ENCODE assay signal across 9 cellular contexts in the genomic region with DNA sequence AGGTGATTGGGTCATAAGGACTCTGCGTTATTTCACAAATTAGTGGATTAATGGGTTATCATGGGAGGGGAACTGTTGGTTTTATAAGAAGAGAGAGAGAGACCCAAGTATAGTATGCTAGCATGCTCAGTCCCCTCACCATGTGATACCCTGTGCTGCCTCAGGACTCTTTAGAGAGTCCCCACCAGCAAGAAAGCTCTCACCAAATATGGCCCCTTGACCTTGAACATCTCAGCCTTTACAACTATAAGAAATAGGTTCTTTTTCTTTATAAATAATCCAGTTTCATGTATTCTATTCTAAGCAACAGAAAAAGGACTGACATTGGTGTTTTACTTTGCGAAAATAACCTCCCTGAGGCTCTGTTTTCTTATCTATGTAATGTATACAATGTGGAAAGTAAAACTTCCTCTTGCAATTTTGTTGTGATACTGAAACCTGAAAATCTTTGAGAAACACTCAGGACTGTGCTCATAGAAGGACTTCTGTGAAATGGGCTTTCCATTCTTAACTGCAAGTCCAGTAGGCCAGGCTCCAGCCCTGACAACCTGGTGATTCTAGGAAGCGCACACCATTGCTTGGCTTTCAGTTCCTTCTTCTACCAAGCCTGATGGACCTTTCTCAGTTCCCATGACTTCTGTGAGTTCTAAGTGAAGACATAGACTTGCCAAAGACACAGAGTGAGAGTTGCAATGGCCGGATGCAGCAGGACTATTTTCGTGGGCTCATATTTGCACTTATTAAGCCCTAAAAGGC.
DNase-seq lines count a peak whose midpoint lies in the region; ATAC-seq lines count a peak whose summit lies in the region.
"Had no signal": no experiment of that assay in that cellular context is flagged by ENCODE, and none has a peak within 500 bp of the region (broad histone marks: within the 10 kb centered on the region; RNA-seq: fewer than 3 reads in every experiment).

No MANE protein-coding gene starts in this region.

- DNase-seq in pons (ENCODE audit: low spot score) (peak; percentile 77), activated T-cell treated with anti-CD3 and anti-CD28 coated beads for 4 hours (no peak), NCI-H2227 treated with DMSO at 0.1 percent for 48 hours (lab: John Stamatoyannopoulos, UW) (no peak), NCI-H524 (lab: John Stamatoyannopoulos, UW) (no peak), iPS-NIHi11 (ENCODE audit: low spot score) (no peak)
- DNase-seq: NCI-H1417 treated with DMSO at 0.1 percent for 48 hours had no signal

- ATAC-seq in GM19023 (IDR thresholded peaks at IDR 0.05; ENCODE audit: unreplicated experiment) (peak; percentile 86), HG02623 (IDR thresholded peaks at IDR 0.05; ENCODE audit: unreplicated experiment) (peak; percentile 84), HG03575 (IDR thresholded peaks at IDR 0.05; ENCODE audit: extremely low read depth, insufficient number of reproducible peaks, low FRiP score, unreplicated experiment) (peak; percentile 59)
